ENCODE assay signal across 8 cellular contexts in genomic region chr14:64764641-64765520, GRCh38.
A peak's percentile ranks its signal among the peaks of the same experiment; 100 is the strongest.
DNase-seq lines count a peak whose midpoint lies in the region; ATAC-seq lines count a peak whose summit lies in the region.

No MANE protein-coding gene starts in this region.

- H3K4me1 ChIP-seq in CD8-positive, alpha-beta memory T cell (ENCODE audit: insufficient read depth, low read length), result peaks cover 29% of the 10 kb centered on the region

- H3K36me3 Mint-ChIP-seq in CD8-positive, alpha-beta memory T cell, result no peaks in the 10 kb centered on the region
- peaks cover 5% of the 10 kb centered on the region for H3K36me3 Mint-ChIP-seq in central memory CD8-positive, alpha-beta T cell (ENCODE audit: insufficient read depth)

- DNase-seq in CD8-positive, alpha-beta memory T cell, result peak; percentile 51 to 75 (median 61)
- peak; percentile 46 for DNase-seq in HCEC 1CT
- peak; percentile 24 for DNase-seq in NCI-H2196 treated with DMSO at 0.1 percent for 48 hours (lab: John Stamatoyannopoulos, UW; ENCODE audit: unreplicated experiment)
- DNase-seq in activated CD4-positive, CD25-positive, alpha-beta regulatory T cell treated with anti-CD3 and anti-CD28 coated beads, Interleukin-2, amount 50 U/mL, for 72 hours, result peak; percentile 61
- peak; percentile 47 to 56 for DNase-seq in central memory CD8-positive, alpha-beta T cell (ENCODE audit: low spot score in 2 of 2)
- peak; percentile 76 for DNase-seq in kidney tubule cell (ENCODE audit: low spot score)
- peak in 3 of 4 experiments; percentile 45 to 53 (median 47) for DNase-seq in stimulated activated CD4-positive, alpha-beta T cell treated with anti-CD3 and anti-CD28 coated beads, Interleukin-1b, Interleukin-23, amount 100 ng/mL, for 24 hours (ENCODE audit: low read depth in 4 of 4, low spot score in 1 of 4)

- H3K4me3 ChIP-seq in CD8-positive, alpha-beta memory T cell (ENCODE audit: low read length), result no peak overlapping the region

- CTCF ChIA-PET in CD8-positive, alpha-beta memory T cell (lab: Charles Lee), result interaction anchor here (0.6 to 6.6 kb wide), 21 partner anchors 9 to 421 kb away, joined by 3 to 72 read pairs (median 3); no protein-coding TSS in a partner anchor

- peak overlapping the region; percentile 11 to 85 (median 59) for H3K4me3 Mint-ChIP-seq in CD8-positive, alpha-beta memory T cell
- peak overlapping the region; percentile 46 for H3K4me3 Mint-ChIP-seq in central memory CD8-positive, alpha-beta T cell

- peaks cover 42 to 48% (median 47%) of the 10 kb centered on the region in 3 donors for H3K4me1 Mint-ChIP-seq in CD8-positive, alpha-beta memory T cell
- H3K4me1 Mint-ChIP-seq in central memory CD8-positive, alpha-beta T cell, result peaks cover 40% of the 10 kb centered on the region

- no peaks in the 10 kb centered on the region for H3K27me3 ChIP-seq in CD8-positive, alpha-beta memory T cell (ENCODE audit: insufficient read depth, low read length, poor library complexity, severe bottlenecking)

- no peak overlapping the region for H3K27ac ChIP-seq in CD8-positive, alpha-beta memory T cell (ENCODE audit: low read depth, low read length)

- H3K9me3 ChIP-seq in CD8-positive, alpha-beta memory T cell (ENCODE audit: low read length), result no peaks in the 10 kb centered on the region

- POLR2A ChIA-PET in CD8-positive, alpha-beta memory T cell (lab: Charles Lee), result interaction anchor here (0.9 kb wide), 1 partner anchor 92 kb away, joined by 3 read pairs; no protein-coding TSS in a partner anchor

- H3K36me3 ChIP-seq in CD8-positive, alpha-beta memory T cell (ENCODE audit: insufficient read depth, low read length), result no peaks in the 10 kb centered on the region

- no peaks in the 10 kb centered on the region for H3K9me3 Mint-ChIP-seq in CD8-positive, alpha-beta memory T cell
- H3K9me3 Mint-ChIP-seq in central memory CD8-positive, alpha-beta T cell, result no peaks in the 10 kb centered on the region

- H3K27ac Mint-ChIP-seq in CD8-positive, alpha-beta memory T cell, result peak overlapping the region in 6 of 8 donors; percentile 29 to 86 (median 71)
- H3K27ac Mint-ChIP-seq in central memory CD8-positive, alpha-beta T cell (ENCODE audit: low read depth), result no peak overlapping the region

- ATAC-seq in central memory CD8-positive, alpha-beta T cell (replicated peaks; ENCODE audit: extremely low read depth, poor library complexity, severe bottlenecking), result peak; percentile 47
- ATAC-seq in GM18870 (IDR thresholded peaks at IDR 0.05; ENCODE audit: unreplicated experiment), result no peak

- H3K27me3 Mint-ChIP-seq in CD8-positive, alpha-beta memory T cell, result peaks cover under 1 to 5% of the 10 kb centered on the region in 2 donors
- H3K27me3 Mint-ChIP-seq in central memory CD8-positive, alpha-beta T cell, result peaks cover 13% of the 10 kb centered on the region

Comparison
In these comparisons a context has a peak if more than half of its experiments do, and no peak if none do; other contexts are left out.
1. DNase-seq: peak in every context shown above with its lines; median percentile 76 in kidney tubule cell; 61 in CD8-positive, alpha-beta memory T cell; 61 in activated CD4-positive, CD25-positive, alpha-beta regulatory T cell treated with anti-CD3 and anti-CD28 coated beads, Interleukin-2, amount 50 U/mL, for 72 hours; 52 in central memory CD8-positive, alpha-beta T cell; 47 in stimulated activated CD4-positive, alpha-beta T cell treated with anti-CD3 and anti-CD28 coated beads, Interleukin-1b, Interleukin-23, amount 100 ng/mL, for 24 hours; 46 in HCEC 1CT; 24 in NCI-H2196 treated with DMSO at 0.1 percent for 48 hours.